25 cellular contexts compared by ENCODE assay signal in the genomic region with DNA sequence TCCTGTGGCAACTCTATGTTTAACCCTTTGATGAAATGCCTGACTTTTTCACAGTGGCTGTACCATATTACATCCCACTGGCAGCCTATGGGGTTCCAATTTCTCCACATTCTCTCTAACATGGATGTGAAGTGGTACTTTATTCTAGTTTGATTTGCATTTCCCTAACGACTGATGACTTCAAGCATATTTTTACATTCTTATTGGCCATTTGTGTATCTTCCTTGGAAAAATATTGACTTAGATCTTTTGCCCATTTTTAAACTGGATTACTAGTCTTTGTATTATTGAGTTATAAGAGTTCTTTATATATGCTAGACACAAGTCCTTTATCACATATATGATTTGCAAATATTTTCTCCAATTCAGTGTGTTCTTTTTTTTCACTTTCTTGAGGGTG. TPM values are rescaled to one million over a fixed set of nuclear protein-coding genes. Genes with fewer than 3 reads are reported as not detected.
DNase-seq lines count a peak whose midpoint lies in the region; ATAC-seq, FAIRE-seq and TF ChIP-seq lines count a peak whose summit lies in the region.
"Had no signal": no experiment of that assay in that cellular context is flagged by ENCODE, and none has a peak within 500 bp of the region (broad histone marks: within the 10 kb centered on the region; RNA-seq: fewer than 3 reads in every experiment).

No MANE protein-coding gene starts in this region.

- TF ChIP-seq CTCF in astrocyte (IDR thresholded peaks at IDR 0.05; ENCODE audit: insufficient read depth, low read depth, low read length): no peak
- no peak for TF ChIP-seq CTCF in pancreas (IDR thresholded peaks at IDR 0.05)

- 64 to 69% methylated on average over 1 of the region's 1 CpG for WGBS in pancreas, 2 donors

- no peaks in the 10 kb centered on the region for H3K27me3 Mint-ChIP-seq in astrocyte (ENCODE audit: low read depth, unreplicated experiment)
- H3K27me3 Mint-ChIP-seq: CD4-positive, alpha-beta memory T cell had no signal

- H3K4me3 ChIP-seq in astrocyte (ENCODE audit: insufficient read depth, low read depth, low read length): no peak overlapping the region
- H3K4me3 ChIP-seq in pancreas: no peak overlapping the region
- H3K4me3 ChIP-seq: BLaER1 treated with 17β-estradiol and CSF1 and Interleukin-3, amounts not matched to agents 10 nM and 100 nM; GM23338 had no signal

- no peaks in the 10 kb centered on the region for H3K27me3 ChIP-seq in astrocyte (ENCODE audit: insufficient read depth, low read length)
- H3K27me3 ChIP-seq in pancreas: no peaks in the 10 kb centered on the region
- H3K27me3 ChIP-seq: BE2C had no signal

- H3K36me3 ChIP-seq in astrocyte (ENCODE audit: insufficient read depth, low read length): no peaks in the 10 kb centered on the region
- no peaks in the 10 kb centered on the region for H3K36me3 ChIP-seq in pancreas
- H3K36me3 ChIP-seq: BE2C; BLaER1 treated with 17β-estradiol and CSF1 and Interleukin-3, amounts not matched to agents 10 nM and 100 nM had no signal

- H3K4me2 ChIP-seq in astrocyte (ENCODE audit: low read length): no peak overlapping the region
- H3K4me2 ChIP-seq: BLaER1 treated with 17β-estradiol and CSF1 and Interleukin-3, amounts not matched to agents 10 nM and 100 nM; GM23338 had no signal

- H3K9me3 ChIP-seq in astrocyte (ENCODE audit: insufficient read depth, low read depth, low read length): no peaks in the 10 kb centered on the region
- H3K9me3 ChIP-seq in pancreas: no peaks in the 10 kb centered on the region
- H3K9me3 ChIP-seq: BE2C had no signal

- no peaks in the 10 kb centered on the region for H3K9me3 Mint-ChIP-seq in astrocyte (ENCODE audit: unreplicated experiment)

- no peaks in the 10 kb centered on the region for H4K20me1 ChIP-seq in astrocyte (ENCODE audit: insufficient read depth, low read length)

- no peak overlapping the region for H3K27ac Mint-ChIP-seq in astrocyte (ENCODE audit: unreplicated experiment)
- H3K27ac Mint-ChIP-seq: CD14-positive monocyte, GM23338, H9 had no signal

- H3K27ac ChIP-seq in astrocyte (ENCODE audit: low read depth, low read length): no peak overlapping the region
- no peak overlapping the region for H3K27ac ChIP-seq in pancreas
- H3K27ac ChIP-seq: 22Rv1; BLaER1 treated with 17β-estradiol and CSF1 and Interleukin-3, amounts not matched to agents 10 nM and 100 nM had no signal

- FAIRE-seq in astrocyte (lab: Jason Lieb, UNC) (peak; percentile 76), pancreas (lab: Jason Lieb, UNC) (peak; percentile 84)
- FAIRE-seq: A204.1, G401.6, GM12892 had no signal

- H3K36me3 Mint-ChIP-seq in astrocyte (ENCODE audit: low read depth, unreplicated experiment): no peaks in the 10 kb centered on the region
- H3K36me3 Mint-ChIP-seq: CD14-positive monocyte had no signal

- no peak overlapping the region for H3K9ac ChIP-seq in astrocyte (ENCODE audit: low read length)
- H3K9ac ChIP-seq: BLaER1 treated with 17β-estradiol and CSF1 and Interleukin-3, amounts not matched to agents 10 nM and 100 nM had no signal

- no peaks in the 10 kb centered on the region for H3K79me2 ChIP-seq in astrocyte (ENCODE audit: insufficient read depth, low read length)

- H3K4me1 ChIP-seq in astrocyte (ENCODE audit: insufficient read depth, low read length) (no peaks in the 10 kb centered on the region), pancreas (no peaks in the 10 kb centered on the region)
- H3K4me1 ChIP-seq: BE2C had no signal

- no peaks in the 10 kb centered on the region for H3K4me1 Mint-ChIP-seq in astrocyte (ENCODE audit: low read depth, unreplicated experiment)

- DNase-seq in DMS 273 (lab: John Stamatoyannopoulos, UW; ENCODE audit: unreplicated experiment): peak; percentile 16
- no peak for DNase-seq in DMS 273 treated with DMSO at 0.1 percent for 48 hours (lab: John Stamatoyannopoulos, UW)
- DNase-seq in DMS114 treated with DMSO at 0.1 percent for 48 hours (lab: John Stamatoyannopoulos, UW; ENCODE audit: unreplicated experiment): peak; percentile 0
- no peak for DNase-seq in astrocyte (ENCODE audit: low read depth)
- DNase-seq in pancreas: no peak
- no peak for DNase-seq in NCI-H2196 treated with DMSO at 0.1 percent for 48 hours (lab: John Stamatoyannopoulos, UW; ENCODE audit: unreplicated experiment)
- DNase-seq: ACHN; AML-193; BE2C; Calu3; CD4-positive, alpha-beta memory T cell; COR-L47; DMS153; DND-41; H9 had no signal

- no peak for ATAC-seq in pancreas
- ATAC-seq in GM21825 (IDR thresholded peaks at IDR 0.05; ENCODE audit: unreplicated experiment): no peak
- no peak for ATAC-seq in HG02870 (IDR thresholded peaks at IDR 0.05; ENCODE audit: unreplicated experiment)
- ATAC-seq: GM23338, HCT116 had no signal

- intact Hi-C loops in pancreas (cut with DNase I): no loop called here

- H2AFZ ChIP-seq in astrocyte (ENCODE audit: low read depth, low read length): no peak overlapping the region
- H2AFZ ChIP-seq: GM23338 had no signal

- no peak overlapping the region for H3K4me3 Mint-ChIP-seq in astrocyte (ENCODE audit: unreplicated experiment)
- H3K4me3 Mint-ChIP-seq: CD14-positive monocyte, GM23338, H9 had no signal

RNA-seq across cellular contexts. Expression of gene RAB39B, which starts 2.2 kb away (rescaled TPM):
- 1.5 and 2.0 TPM in 2 replicates for total RNA-seq in astrocyte
- 1 to 10 TPM in 5 of 6 donors, under 1 TPM in 1; 1.00 to 2.1 (median 1.2) TPM for total RNA-seq in pancreas
- 1 to 10 TPM; 1.2 to 3.7 TPM for polyA plus RNA-seq in pancreas

RNA-seq across cellular contexts. Expression of gene VBP1, which starts 50.2 kb away (rescaled TPM):
- total RNA-seq in astrocyte (41.4 and 52.3 TPM in 2 replicates), pancreas (10 to 100 TPM in 5 of 6 donors, 1 to 10 TPM in 1; 8.0 to 18.7 (median 13.8) TPM)
- polyA plus RNA-seq in pancreas: 10 to 100 TPM; 10.9 to 22.7 TPM

Comparison
In these comparisons a context has a peak if more than half of its experiments do, and no peak if none do; other contexts are left out.
1. DNase-seq: peak in DMS 273 (single experiment) and DMS114 treated with DMSO at 0.1 percent for 48 hours (single experiment); none in DMS 273 treated with DMSO at 0.1 percent for 48 hours (single experiment), astrocyte (single experiment), pancreas (0 of 6) and NCI-H2196 treated with DMSO at 0.1 percent for 48 hours (single experiment).